30 cellular contexts compared by ENCODE assay signal in genomic region chr14:56789955-56790354, GRCh38. TPM values are rescaled to one million over a fixed set of nuclear protein-coding genes. Genes with fewer than 3 reads are reported as not detected.
"Had no signal": no experiment of that assay in that cellular context is flagged by ENCODE, and none has a peak within 500 bp of the region (broad histone marks: within the 10 kb centered on the region; RNA-seq: fewer than 3 reads in every experiment).

No MANE protein-coding gene starts in this region.

- ATAC-seq: naive thymus-derived CD4-positive, alpha-beta T cell; natural killer cell; psoas muscle; right cardiac atrium; sciatic nerve; stimulated activated effector memory CD8-positive, alpha-beta T cell treated with anti-CD3 and anti-CD28 coated beads, Interleukin-12 subunit alpha, Interleukin-12 subunit beta, amount 100 ng/mL, for 72 hours; stimulated activated naive B cell treated with anti-CD40 and anti-IgM and Interleukin-4, amounts not matched to agents 10 μg/mL and 1 μg/mL and 100 μg/mL, for 72 hours; upper lobe of right lung had no signal

- H3K4me2 ChIP-seq: neural progenitor cell, smooth muscle cell had no signal

- H3K79me2 ChIP-seq: parathyroid adenoma had no signal

- H3K27ac ChIP-seq: neural progenitor cell, ovary, parathyroid adenoma, psoas muscle, skin epidermis, spleen, stomach, thoracic aorta, thyroid gland, tibial nerve, upper lobe of right lung, vagina had no signal

- H2AFZ ChIP-seq: neural progenitor cell, parathyroid adenoma had no signal

- H3K4me3 ChIP-seq: neural progenitor cell, ovary, psoas muscle, skin epidermis, smooth muscle cell, spleen, stomach, thoracic aorta, thyroid gland, tibial nerve, upper lobe of right lung, vagina had no signal

- H3K36me3 ChIP-seq: neural progenitor cell, ovary, spleen, stomach, thoracic aorta, thyroid gland, tibial nerve, upper lobe of right lung, vagina had no signal

- H3K4me1 ChIP-seq: parathyroid adenoma, psoas muscle, upper lobe of right lung, vagina had no signal

- DNase-seq: naive thymus-derived CD4-positive, alpha-beta T cell; natural killer cell; occipital lobe; ovary; posterior cingulate gyrus; psoas muscle; right cardiac atrium; spleen; stimulated activated CD4-positive, alpha-beta T cell treated with anti-CD3 and anti-CD28 coated beads, Interleukin-12 subunit alpha, Interleukin-12 subunit beta, amount 100 ng/mL, for 4 hours; stimulated activated CD4-positive, alpha-beta T cell treated with anti-CD3 and anti-CD28 coated beads, Interleukin-1b, Interleukin-23, amount 100 ng/mL, for 48 hours; stimulated activated CD4-positive, alpha-beta T cell treated with anti-CD3 and anti-CD28 coated beads, Interleukin-4, amount 100 ng/mL, for 24 hours; stimulated activated naive B cell treated with anti-CD40 and anti-IgM and Interleukin-4, amounts not matched to agents 10 μg/mL and 1 μg/mL and 100 μg/mL, for 72 hours; stimulated activated naive CD4-positive, alpha-beta T cell treated with Interleukin-2 at 50 U/mL for 16 hours; stomach; thyroid gland; upper lobe of right lung had no signal

- H3K27me3 ChIP-seq: ovary had no signal

- H3K9me3 ChIP-seq: ovary, psoas muscle, spleen, thoracic aorta, thyroid gland, tibial nerve, upper lobe of right lung, vagina had no signal

- H3K9ac ChIP-seq: neural progenitor cell, parathyroid adenoma had no signal

RNA-seq across cellular contexts. Expression of gene OTX2, which starts 20.3 kb away (rescaled TPM):
- total RNA-seq: naive thymus-derived CD4-positive, alpha-beta T cell; natural killer cell; occipital lobe; osteoblast; ovary; progenitor cell of endocrine pancreas; psoas muscle; renal cortical epithelial cell; right cardiac atrium; sciatic nerve; smooth muscle cell; spleen; stomach; subcutaneous adipose tissue; thoracic aorta; thyroid gland; tibial nerve; upper lobe of right lung; urinary bladder; vagina had no signal
- polyA plus RNA-seq: naive thymus-derived CD4-positive, alpha-beta T cell; psoas muscle; right cardiac atrium; spleen; stomach; urinary bladder had no signal
